In the genomic region with DNA sequence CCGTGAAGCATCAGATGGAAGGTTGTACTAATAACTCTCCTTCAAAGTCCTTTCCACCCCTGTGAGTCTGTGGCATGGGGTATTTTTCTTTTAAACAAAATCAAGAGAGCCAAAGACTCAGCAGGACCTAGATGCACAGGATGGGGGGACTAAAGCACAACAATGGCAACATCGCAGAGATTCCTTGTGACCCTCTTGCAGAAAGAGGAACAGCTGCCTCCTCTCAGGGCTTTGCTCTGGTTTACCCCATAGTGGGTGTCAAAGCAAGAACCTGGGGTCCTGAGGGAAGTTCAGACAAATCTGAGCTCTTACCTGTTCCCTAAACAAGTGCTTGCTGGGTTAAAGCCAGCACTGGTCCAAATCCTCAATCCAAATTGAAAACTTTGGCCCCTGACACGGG, we compare ENCODE assay signal across 24 cellular contexts. TPM values are rescaled to one million over a fixed set of nuclear protein-coding genes. Genes with fewer than 3 reads are reported as not detected.
"Had no signal": no experiment of that assay in that cellular context is flagged by ENCODE, and none has a peak within 500 bp of the region (broad histone marks: within the 10 kb centered on the region; RNA-seq: fewer than 3 reads in every experiment).

No MANE protein-coding gene starts in this region.

- H3K9ac ChIP-seq: KMS-11 had no signal

- FAIRE-seq: HepG2, RCC 7860 had no signal

- H3K4me3 ChIP-seq: SJSA1, SK-N-MC had no signal

- H3K36me3 ChIP-seq: SJSA1 had no signal

- H3K9me3 ChIP-seq: SJSA1 had no signal

- ATAC-seq: HepG2 had no signal

- H3K4me1 ChIP-seq: SJSA1 had no signal

- H3K27ac ChIP-seq: KMS-11, SJSA1, SK-N-MC had no signal

- H3K4me2 ChIP-seq: KMS-11 had no signal

- DNase-seq: IMR-90, MM.1S, NCI-H1048, NCI-H1105, NCI-H1417, NCI-H1436 treated with DMSO at 0.1 percent for 48 hours, NCI-H1694 treated with DMSO at 0.1 percent for 48 hours, NCI-H1930, NCI-H2081, NCI-H2107, NCI-H2227 treated with DMSO at 0.1 percent for 48 hours, NCI-H524, NCI-H526 treated with DMSO at 0.1 percent for 48 hours, NCI-H774, Right ventricle myocardium superior, RPMI8226, SIG-M5 had no signal

RNA-seq across cellular contexts. Expression of a gene that starts 39.2 kb away (rescaled TPM):
- total RNA-seq: HepG2, HT1080, IMR-90, M059J, Right ventricle myocardium superior, SJSA1 had no signal
- polyA plus RNA-seq: HepG2 had no signal
